Comparison of ENCODE assay signal across 17 cellular contexts in the genomic region with DNA sequence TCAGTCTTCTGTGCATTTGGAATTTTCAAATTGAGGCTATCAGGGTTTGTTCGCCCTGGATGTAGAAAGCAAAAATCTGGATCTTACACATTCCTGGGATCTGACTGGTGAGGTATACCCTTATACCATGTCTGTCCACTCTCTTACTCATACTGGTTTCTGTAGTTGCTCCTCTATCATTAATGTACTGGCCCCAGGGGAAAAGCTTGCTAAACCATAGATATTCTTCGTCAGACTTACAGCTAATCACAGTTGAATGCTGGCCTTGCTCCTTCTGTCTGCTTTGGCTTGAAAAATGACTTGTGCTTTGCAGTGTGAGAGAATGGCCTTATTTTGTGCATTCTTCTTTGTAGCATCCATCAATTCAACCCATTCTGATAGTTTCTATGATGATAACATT. TPM values are rescaled to one million over a fixed set of nuclear protein-coding genes. Genes with fewer than 3 reads are reported as not detected.
DNase-seq lines count a peak whose midpoint lies in the region; ATAC-seq, FAIRE-seq and TF ChIP-seq lines count a peak whose summit lies in the region.
"Had no signal": no experiment of that assay in that cellular context is flagged by ENCODE, and none has a peak within 500 bp of the region (broad histone marks: within the 10 kb centered on the region; RNA-seq: fewer than 3 reads in every experiment).

No MANE protein-coding gene starts in this region.

- no peak for FAIRE-seq in urothelium cell line (lab: Jason Lieb, UNC)

- H3K4me3 ChIP-seq in RWPE2 (ENCODE audit: severe bottlenecking): no peak overlapping the region
- no peak overlapping the region for H3K4me3 ChIP-seq in skeletal muscle cell (ENCODE audit: low read depth, low read length)
- no peak overlapping the region for H3K4me3 ChIP-seq in psoas muscle
- H3K4me3 ChIP-seq in endodermal cell (ENCODE audit: low read length): no peak overlapping the region
- H3K4me3 ChIP-seq: cardiac muscle cell, mucosa of descending colon, stomach had no signal

- peaks cover 17% of the 10 kb centered on the region for H3K36me3 Mint-ChIP-seq in endodermal cell (ENCODE audit: low read depth)

- no peak for TF ChIP-seq CTCF in RWPE2 (IDR thresholded peaks at IDR 0.05; ENCODE audit: poor library complexity, severe bottlenecking)
- no peak for TF ChIP-seq CTCF in psoas muscle (IDR thresholded peaks at IDR 0.05)
- TF ChIP-seq CTCF in endodermal cell (conservative IDR thresholded peaks at IDR 0.05): no peak

- H3K27me3 ChIP-seq in RWPE2 (ENCODE audit: insufficient read depth, poor library complexity, severe bottlenecking): no peaks in the 10 kb centered on the region
- H3K27me3 ChIP-seq in psoas muscle (ENCODE audit: insufficient read depth in 3 of 3, low read length in 2 of 3): no peaks in the 10 kb centered on the region
- H3K27me3 ChIP-seq in endodermal cell (ENCODE audit: control insufficient read depth, insufficient read depth, low read length, poor library complexity, severe bottlenecking): no peaks in the 10 kb centered on the region
- H3K27me3 ChIP-seq: cardiac muscle cell, stomach had no signal

- ATAC-seq in RWPE2 (ENCODE audit: low read depth) (peak; percentile 99), psoas muscle (no peak)
- ATAC-seq: mucosa of descending colon had no signal

- H3K27me3 Mint-ChIP-seq in endodermal cell (ENCODE audit: insufficient read depth): no peaks in the 10 kb centered on the region

- DNase-seq in ELR (ENCODE audit: low read depth): peak; percentile 98
- peak; percentile 50 for DNase-seq in RWPE2 (ENCODE audit: low spot score)
- DNase-seq in fibroblast of gingiva (ENCODE audit: low read depth): peak; percentile 88
- DNase-seq in skeletal muscle cell (ENCODE audit: low read depth): peak; percentile 95
- no peak for DNase-seq in urothelium cell line (ENCODE audit: low spot score)
- no peak for DNase-seq in psoas muscle
- no peak for DNase-seq in NCI-H524 (lab: John Stamatoyannopoulos, UW)
- no peak for DNase-seq in endodermal cell
- DNase-seq: activated CD4-positive, CD25-positive, alpha-beta regulatory T cell treated with anti-CD3 and anti-CD28 coated beads, Interleukin-2, amount 50 U/mL, for 72 hours; activated T-cell treated with anti-CD3 and anti-CD28 coated beads, Interleukin-2, amount 50 U/mL, for 1 hour; COR-L47; immature natural killer cell; Kasumi-1; mucosa of descending colon; retina; stomach had no signal

- H3K27ac Mint-ChIP-seq in endodermal cell: no peak overlapping the region
- H3K27ac Mint-ChIP-seq: immature natural killer cell had no signal

- no peak overlapping the region for H3K4me3 Mint-ChIP-seq in endodermal cell
- H3K4me3 Mint-ChIP-seq: immature natural killer cell had no signal

- H3K4me1 Mint-ChIP-seq in endodermal cell: peaks cover 2% of the 10 kb centered on the region

- no peaks in the 10 kb centered on the region for H3K9me3 ChIP-seq in RWPE2 (ENCODE audit: severe bottlenecking)
- H3K9me3 ChIP-seq in psoas muscle: no peaks in the 10 kb centered on the region
- H3K9me3 ChIP-seq in endodermal cell (ENCODE audit: control insufficient read depth, low read length): no peaks in the 10 kb centered on the region
- H3K9me3 ChIP-seq: mucosa of descending colon, stomach had no signal

- H3K9me3 Mint-ChIP-seq in endodermal cell: peaks cover 7% of the 10 kb centered on the region
- H3K9me3 Mint-ChIP-seq: immature natural killer cell had no signal

- H3K36me3 ChIP-seq in RWPE2 (ENCODE audit: low read depth): no peaks in the 10 kb centered on the region
- H3K36me3 ChIP-seq in psoas muscle (ENCODE audit: insufficient read depth in 1 of 2, low read depth in 1 of 2): peaks cover 0 to 11% of the 10 kb centered on the region in 2 donors
- no peaks in the 10 kb centered on the region for H3K36me3 ChIP-seq in endodermal cell (ENCODE audit: control insufficient read depth, insufficient read depth, low read length)

- 89 to 96% (median 89%) methylated on average over 2 of the region's 2 CpGs for WGBS in psoas muscle, 3 donors
- 94 to 100% methylated on average over 1 to 2 of the region's 2 CpGs for WGBS in endodermal cell (ENCODE audit: insufficient coverage in 1 of 2, insufficient read length in 1 of 2), 2 experiments

- H3K4me1 ChIP-seq in RWPE2 (ENCODE audit: insufficient read depth, poor library complexity, severe bottlenecking): peaks cover 18% of the 10 kb centered on the region
- H3K4me1 ChIP-seq in psoas muscle: no peaks in the 10 kb centered on the region
- H3K4me1 ChIP-seq in endodermal cell (ENCODE audit: control insufficient read depth, insufficient read depth, low read length): no peaks in the 10 kb centered on the region
- H3K4me1 ChIP-seq: stomach had no signal

- peak overlapping the region; percentile 75 for H3K27ac ChIP-seq in RWPE2 (ENCODE audit: poor library complexity, severe bottlenecking)
- no peak overlapping the region for H3K27ac ChIP-seq in psoas muscle
- H3K27ac ChIP-seq in endodermal cell (ENCODE audit: low read depth, low read length): no peak overlapping the region
- H3K27ac ChIP-seq: cardiac muscle cell, stomach had no signal

- no peak overlapping the region for H3K9ac ChIP-seq in endodermal cell (ENCODE audit: extremely low read depth, low read length, poor library complexity, severe bottlenecking)

- intact Hi-C loops in psoas muscle (cut with DNase I): no loop called here

RNA-seq across cellular contexts. Expression of gene TBCE, which starts 30.5 kb away (rescaled TPM):
- 10 to 100 TPM; 20.6 to 26.8 (median 24.1) TPM for total RNA-seq in psoas muscle
- polyA plus RNA-seq in psoas muscle: 10 to 100 TPM; 32.7 to 41.5 (median 34.8) TPM
- 10 to 100 TPM; 31.8 to 33.3 TPM for total RNA-seq in endodermal cell
- polyA plus RNA-seq in endodermal cell (2013, experiment 1 of 2): 31.3 TPM
- 23.6 TPM for polyA plus RNA-seq in endodermal cell (2013, experiment 2 of 2)

Comparison
In these comparisons a context has a peak if more than half of its experiments do, and no peak if none do; other contexts are left out.
1. DNase-seq: peak in ELR (single experiment), RWPE2 (single experiment), fibroblast of gingiva (single experiment) and skeletal muscle cell (single experiment); none in urothelium cell line (single experiment), psoas muscle (0 of 2), NCI-H524 (0 of 2) and endodermal cell (single experiment).